ENCODE assay signal across 30 cellular contexts in the genomic region with DNA sequence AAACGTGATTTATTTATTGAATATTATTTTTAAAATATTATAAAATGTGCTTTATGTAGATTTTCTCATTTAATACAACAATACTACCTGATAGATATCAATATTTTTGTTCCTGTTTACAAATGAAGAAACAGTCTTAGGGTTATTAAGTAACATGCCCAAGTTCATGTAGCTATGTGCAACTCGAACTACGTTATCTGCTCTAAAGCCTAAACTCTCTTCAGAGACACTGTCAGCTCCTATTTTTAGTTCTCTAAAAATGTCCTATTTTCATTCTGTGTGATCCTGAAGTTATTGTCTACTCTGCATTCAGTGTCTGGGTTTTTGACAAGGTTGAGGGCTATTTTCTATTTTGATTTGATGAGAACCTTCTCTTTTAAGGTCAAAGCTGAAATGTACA.
"Had no signal": no experiment of that assay in that cellular context is flagged by ENCODE, and none has a peak within 500 bp of the region (broad histone marks: within the 10 kb centered on the region; RNA-seq: fewer than 3 reads in every experiment).

No MANE protein-coding gene starts in this region.

- H3K4me1 Mint-ChIP-seq: activated B cell treated with CpG ODN at 0.5 μM for 24 hours; activated T-helper 17 cell treated with anti-CD3 and anti-CD28 coated beads, Interleukin-2, amount 50 U/mL, for 72 hours had no signal

- H3K27ac Mint-ChIP-seq: activated B cell treated with CpG ODN at 0.5 μM for 24 hours; activated CD8-positive, alpha-beta T cell treated with anti-CD3 and anti-CD28 coated beads for 36 hours; activated naive CD8-positive, alpha-beta T cell; activated T-helper 17 cell treated with anti-CD3 and anti-CD28 coated beads, Interleukin-2, amount 50 U/mL, for 72 hours had no signal

- ATAC-seq: activated CD4-positive, CD25-positive, alpha-beta regulatory T cell treated with anti-CD3 and anti-CD28 coated beads, Interleukin-2, amount 50 U/mL, for 24 hours; activated CD8-positive, alpha-beta T cell treated with anti-CD3 and anti-CD28 coated beads for 36 hours; activated T-cell treated with anti-CD3 and anti-CD28 coated beads, Interleukin-2, amount 50 U/mL, for 4 hours; activated T-helper 17 cell treated with anti-CD3 and anti-CD28 coated beads, Interleukin-2, amount 50 U/mL, for 72 hours; gastroesophageal sphincter had no signal

- H3K27me3 Mint-ChIP-seq: activated B cell treated with CpG ODN at 0.5 μM for 24 hours; activated CD8-positive, alpha-beta T cell treated with anti-CD3 and anti-CD28 coated beads for 36 hours; activated naive CD8-positive, alpha-beta T cell; activated T-helper 17 cell treated with anti-CD3 and anti-CD28 coated beads, Interleukin-2, amount 50 U/mL, for 72 hours had no signal

- H3K9me3 Mint-ChIP-seq: activated B cell treated with CpG ODN at 0.5 μM for 24 hours; activated CD8-positive, alpha-beta T cell treated with anti-CD3 and anti-CD28 coated beads for 36 hours; activated T-cell treated with anti-CD3 and anti-CD28 coated beads, Interleukin-2, amount 50 U/mL, for 4 hours; activated T-helper 17 cell treated with anti-CD3 and anti-CD28 coated beads, Interleukin-2, amount 50 U/mL, for 72 hours had no signal

- H3K36me3 ChIP-seq: brain microvascular endothelial cell, colonic mucosa, esophagus squamous epithelium, gastroesophageal sphincter had no signal

- H3K27ac ChIP-seq: brain microvascular endothelial cell, colonic mucosa, epithelial cell of prostate, esophagus squamous epithelium, gastroesophageal sphincter, VCaP had no signal

- H3K27me3 ChIP-seq: brain microvascular endothelial cell, colonic mucosa, esophagus squamous epithelium, gastroesophageal sphincter had no signal

- H3K4me1 ChIP-seq: colonic mucosa, esophagus squamous epithelium, gastroesophageal sphincter had no signal

- H3K4me3 ChIP-seq: colonic mucosa, esophagus squamous epithelium, gastroesophageal sphincter had no signal

- DNase-seq: activated B cell treated with CpG ODN at 0.5 μM for 24 hours; activated CD4-positive, alpha-beta T cell treated with anti-CD3 and anti-CD28 coated beads for 48 hours; activated CD4-positive, alpha-beta T cell treated with anti-CD3 and anti-CD28 coated beads, Interleukin-2, amount 50 U/mL, for 1 hour; activated CD4-positive, alpha-beta T cell treated with anti-CD3 and anti-CD28 coated beads, Interleukin-2, amount 50 U/mL, for 48 hours; activated CD8-positive, alpha-beta memory T cell treated with anti-CD3 and anti-CD28 coated beads for 24 hours; activated CD8-positive, alpha-beta T cell treated with anti-CD3 and anti-CD28 coated beads for 36 hours; activated effector memory CD4-positive, alpha-beta T cell treated with Interleukin-2 at 50 U/mL for 16 hours; activated gamma-delta T cell treated with Interleukin-2 at 50 U/mL for 16 hours; activated naive CD4-positive, alpha-beta T cell treated with anti-CD3 and anti-CD28 coated beads, Interleukin-2, amount 50 U/mL, for 16 hours; activated naive CD4-positive, alpha-beta T cell treated with Interleukin-2 at 50 U/mL for 16 hours; activated T-cell treated with anti-CD3 and anti-CD28 coated beads, Interleukin-2, amount 50 U/mL, for 4 hours; amniotic stem cell; anterior cingulate cortex; brain microvascular endothelial cell; central memory CD4-positive, alpha-beta T cell; cerebellar nuclear complex; colonic mucosa; effector CD8-positive, alpha-beta T cell; esophagus squamous epithelium; foreskin melanocyte; T-helper 2 cell had no signal

- H3K4me3 Mint-ChIP-seq: activated B cell treated with CpG ODN at 0.5 μM for 24 hours; activated CD8-positive, alpha-beta T cell treated with anti-CD3 and anti-CD28 coated beads for 36 hours; activated naive CD8-positive, alpha-beta T cell; activated T-cell treated with anti-CD3 and anti-CD28 coated beads, Interleukin-2, amount 50 U/mL, for 4 hours; activated T-helper 17 cell treated with anti-CD3 and anti-CD28 coated beads, Interleukin-2, amount 50 U/mL, for 72 hours had no signal

- FAIRE-seq: astrocyte, bronchial epithelial cell, endothelial cell of umbilical vein had no signal

- H3K9me3 ChIP-seq: colonic mucosa, esophagus squamous epithelium, gastroesophageal sphincter had no signal
